7 cellular contexts compared by ENCODE assay signal in genomic region chr17:44911133-44912001, GRCh38. TPM values are rescaled to one million over a fixed set of nuclear protein-coding genes. Genes with fewer than 3 reads are reported as not detected.
DNase-seq lines count a peak whose midpoint lies in the region; ATAC-seq and TF ChIP-seq lines count a peak whose summit lies in the region.

No MANE protein-coding gene starts in this region.

- H3K27ac ChIP-seq in fibroblast of lung (ENCODE audit: insufficient read depth, low read length): no peak overlapping the region
- no peak overlapping the region for H3K27ac ChIP-seq in thyroid gland

- H3K4me1 ChIP-seq in fibroblast of lung (ENCODE audit: control insufficient read depth, extremely low read depth, insufficient read depth, low read length) (peaks cover 2% of the 10 kb centered on the region), thyroid gland (peaks cover 2 to 34% of the 10 kb centered on the region in 2 donors)

- no peak overlapping the region for H3K9ac ChIP-seq in fibroblast of lung (ENCODE audit: insufficient read depth, low read length)

- H3K4me3 ChIP-seq in fibroblast of lung (replicated peaks in 1 of 4; ENCODE audit: control extremely low read depth in 1 of 4, insufficient read depth in 1 of 4, low read depth in 3 of 4, low read length in 4 of 4) (peak overlapping the region in 1 of 4 experiments; percentile 20), thyroid gland (replicated peaks in 1 of 3) (peak overlapping the region in 1 of 3 donors; percentile 9)

- no peaks in the 10 kb centered on the region for H3K36me3 Mint-ChIP-seq in nephron (ENCODE audit: low read depth)

- H3K27me3 ChIP-seq in fibroblast of lung (ENCODE audit: control insufficient read depth, insufficient read depth, low read length) (peaks cover 7% of the 10 kb centered on the region), thyroid gland (no peaks in the 10 kb centered on the region)

- peak; percentile 66 for TF ChIP-seq CTCF in GM10266 (IDR thresholded peaks at IDR 0.05; ENCODE audit: control insufficient read depth, insufficient read depth, low read depth, missing control alignments)
- peak; percentile 35 to 59 for TF ChIP-seq CTCF in fibroblast of lung (conservative IDR thresholded peaks at IDR 0.05 in 1 of 2, IDR thresholded peaks at IDR 0.05 in 1 of 2; ENCODE audit: low read depth in 1 of 2, low read length in 2 of 2)
- TF ChIP-seq CTCF in nephron (IDR thresholded peaks at IDR 0.05; ENCODE audit: unreplicated experiment in 3 of 3): peak; percentile 48 to 65 (median 51)
- peak in 4 of 6 experiments; percentile 35 to 56 (median 46) for TF ChIP-seq CTCF in thyroid gland (IDR thresholded peaks at IDR 0.05)

- H4K20me1 ChIP-seq in fibroblast of lung (ENCODE audit: control insufficient read depth, extremely low read depth, insufficient read depth, low read length): no peaks in the 10 kb centered on the region

- intact Hi-C loops in thyroid gland (cut with DNase I): no loop called here

- H2AFZ ChIP-seq in fibroblast of lung (ENCODE audit: low read length): peak overlapping the region; percentile 54

- peak overlapping the region; percentile 45 for H3K4me2 ChIP-seq in fibroblast of lung (ENCODE audit: extremely low read depth, insufficient read depth, low read length)

- H3K36me3 ChIP-seq in fibroblast of lung (ENCODE audit: control insufficient read depth, insufficient read depth, low read length): no peaks in the 10 kb centered on the region
- no peaks in the 10 kb centered on the region for H3K36me3 ChIP-seq in thyroid gland

- 20 to 43% methylated on average over 9 to 25 of the region's 56 CpGs for WGBS in thyroid gland, 2 donors

- TF ChIP-seq POLR2A in thyroid gland (IDR thresholded peaks at IDR 0.05): no peak

- H3K9me3 Mint-ChIP-seq in nephron: no peaks in the 10 kb centered on the region

- H3K79me2 ChIP-seq in fibroblast of lung (ENCODE audit: control insufficient read depth, insufficient read depth, low read length): no peaks in the 10 kb centered on the region

- peak overlapping the region in 1 of 3 experiments; percentile 36 for H3K27ac Mint-ChIP-seq in nephron

- no peaks in the 10 kb centered on the region for H3K9me3 ChIP-seq in fibroblast of lung (ENCODE audit: control insufficient read depth, insufficient read depth, low read depth, low read length)
- H3K9me3 ChIP-seq in thyroid gland: no peaks in the 10 kb centered on the region

- H3K4me1 Mint-ChIP-seq in nephron: peaks cover 14% of the 10 kb centered on the region

- ATAC-seq in HG02798 (IDR thresholded peaks at IDR 0.05; ENCODE audit: poor library complexity, unreplicated experiment): no peak

- peak overlapping the region; percentile 5 to 39 (median 32) for H3K4me3 Mint-ChIP-seq in nephron

- H3K27me3 Mint-ChIP-seq in nephron (ENCODE audit: low read depth): peaks cover 70% of the 10 kb centered on the region

- DNase-seq in GM10266 (ENCODE audit: extremely low spot score) (peak; percentile 60), NCI-H146 treated with DMSO at 0.1 percent for 48 hours (lab: John Stamatoyannopoulos, UW; ENCODE audit: unreplicated experiment) (peak; percentile 26), activated T-cell treated with anti-CD3 and anti-CD28 coated beads for 1 hour (ENCODE audit: low read depth) (peak; percentile 32), fibroblast of lung (ENCODE audit: low read depth in 2 of 2) (peak; percentile 34 to 44), thyroid gland (peak; percentile 74)

RNA-seq across cellular contexts. Expression of gene GFAP, which starts 3.9 kb away (rescaled TPM):
- total RNA-seq in fibroblast of lung (0.26 and 1.3 TPM in 2 replicates), thyroid gland (1 to 10 TPM in 2 of 4 donors, under 1 TPM in 1, not detected in 1; 0.33 to 2.3 (median 2.0) TPM)
- 0.31 and 0.32 TPM in 2 replicates for polyA plus RNA-seq in fibroblast of lung
- 0.24 and 0.41 TPM in 2 replicates for polyA plus RNA-seq in fibroblast of lung (2012)
- polyA minus RNA-seq in fibroblast of lung (ENCODE audit: low replicate concordance): not detected in 2 replicates

RNA-seq across cellular contexts. Expression of gene EFTUD2, which starts 12.1 kb away (rescaled TPM):
- total RNA-seq in fibroblast of lung (74.0 and 88.0 TPM in 2 replicates), thyroid gland (100 to 1,000 TPM in 1 of 4 donors, 10 to 100 TPM in 3; 49.2 to 110 (median 75.1) TPM)
- polyA plus RNA-seq in fibroblast of lung: 154 and 201 TPM in 2 replicates
- 93.9 and 110 TPM in 2 replicates for polyA plus RNA-seq in fibroblast of lung (2012)
- 338 and 489 TPM in 2 replicates for polyA minus RNA-seq in fibroblast of lung (ENCODE audit: low replicate concordance)

RNA-seq across cellular contexts. Expression of gene KIF18B, which starts 36.2 kb away (rescaled TPM):
- total RNA-seq in fibroblast of lung: under 0.01 and 0.99 TPM in 2 replicates
- polyA plus RNA-seq in fibroblast of lung: 2.5 and 13.5 TPM in 2 replicates
- polyA plus RNA-seq in fibroblast of lung (2012): 2.5 and 10.3 TPM in 2 replicates
- 7.5 and 44.3 TPM in 2 replicates for polyA minus RNA-seq in fibroblast of lung (ENCODE audit: low replicate concordance)
- total RNA-seq in thyroid gland: under 1 TPM in 3 of 4 donors, not detected in 1; 0.11 to 0.50 (median 0.34) TPM

RNA-seq across cellular contexts. Expression of gene C1QL1, which starts 56.7 kb away (rescaled TPM):
- 1.3 and 1.8 TPM in 2 replicates for total RNA-seq in fibroblast of lung
- 0.53 and 1.0 TPM in 2 replicates for polyA plus RNA-seq in fibroblast of lung
- 0.83 and 2.4 TPM in 2 replicates for polyA plus RNA-seq in fibroblast of lung (2012)
- 0.19 and 0.79 TPM in 2 replicates for polyA minus RNA-seq in fibroblast of lung (ENCODE audit: low replicate concordance)
- total RNA-seq in thyroid gland: under 1 TPM in 2 of 4 donors, not detected in 2; 0.59 to 0.75 TPM
